ENCODE assay signal across 8 cellular contexts in genomic region chr6:125974214-125974866, GRCh38. TPM values are rescaled to one million over a fixed set of nuclear protein-coding genes. Genes with fewer than 3 reads are reported as not detected.
DNase-seq lines count a peak whose midpoint lies in the region; ATAC-seq and TF ChIP-seq lines count a peak whose summit lies in the region.

No MANE protein-coding gene starts in this region.

- ATAC-seq in GM18505 (IDR thresholded peaks at IDR 0.05; ENCODE audit: unreplicated experiment) (peak; percentile 87), HG03025 (IDR thresholded peaks at IDR 0.05; ENCODE audit: low FRiP score, unreplicated experiment) (peak; percentile 47), left colon (peak; percentile 50)

- no peaks in the 10 kb centered on the region for H3K9me3 Mint-ChIP-seq in MCF 10A (ENCODE audit: unreplicated experiment)

- no peaks in the 10 kb centered on the region for H3K27me3 Mint-ChIP-seq in MCF 10A (ENCODE audit: insufficient read depth, unreplicated experiment)

- peak; percentile 44 for TF ChIP-seq CTCF in MCF 10A (IDR thresholded peaks at IDR 0.05; ENCODE audit: unreplicated experiment)

- H3K4me1 Mint-ChIP-seq in MCF 10A (ENCODE audit: insufficient read depth, unreplicated experiment): peaks cover 5% of the 10 kb centered on the region

- BruUV-seq in MCF 10A (replicated peaks; lab: Mats Ljungman, UMichigan): no TSS peak

- peaks cover 14% of the 10 kb centered on the region for H3K36me3 Mint-ChIP-seq in MCF 10A (ENCODE audit: insufficient read depth, unreplicated experiment)

- H3K4me3 Mint-ChIP-seq in MCF 10A (ENCODE audit: unreplicated experiment): no peak overlapping the region

- no peak for TF ChIP-seq POLR2A in GM18505 (IDR thresholded peaks at IDR 0.05; ENCODE audit: borderline replicate concordance, extremely low read depth, insufficient read depth, insufficient read length)

- no peak overlapping the region for H3K27ac Mint-ChIP-seq in MCF 10A (ENCODE audit: low read depth, unreplicated experiment)

- CTCF ChIA-PET in MCF 10A (lab: Yijun Ruan, JAX): interaction anchor here (0.6 to 4.8 kb wide), 39 partner anchors 9 to 694 kb away, joined by 3 to 57 read pairs (median 5); partner anchors contain the start of genes HINT3, NCOA7 and TRMT11

- peak; percentile 49 for DNase-seq in Ammon's horn (ENCODE audit: low spot score)
- peak; percentile 32 for DNase-seq in NCI-H446 treated with DMSO at 0.1 percent for 48 hours (lab: John Stamatoyannopoulos, UW)
- DNase-seq in MCF 10A (ENCODE audit: unreplicated experiment): peak; percentile 66
- DNase-seq in left colon: no peak
- no peak for DNase-seq in iPS-NIHi7 (ENCODE audit: extremely low spot score)
- no peak for DNase-seq in activated CD4-positive, alpha-beta T cell treated with anti-CD3 and anti-CD28 coated beads for 1 hour

- POLR2A ChIA-PET in MCF 10A (lab: Yijun Ruan, JAX): interaction anchor here (0.6 to 3.4 kb wide), 10 partner anchors 12 to 196 kb away, joined by 3 to 15 read pairs (median 4); partner anchors contain the start of genes NCOA7 and TRMT11

- intact Hi-C loops in MCF 10A (cut with micrococcal nuclease): loop anchor here (1.0 to 5.0 kb wide), 4 partner anchors 86 to 660 kb away; no protein-coding TSS in a partner anchor
- intact Hi-C loops in left colon (cut with DNase I, micrococcal nuclease): loop anchor here in 1 of 2 donors (10.0 kb wide), 1 partner anchor 670 kb away; the partner anchor contains the start of gene HDDC2

RNA-seq across cellular contexts. Expression of gene TRMT11, which starts 12.0 kb away (rescaled TPM):
- 28.8 and 32.5 TPM in 2 replicates for total RNA-seq in MCF 10A (2022)
- 10 to 100 TPM; 15.9 to 17.2 TPM for total RNA-seq in left colon

RNA-seq across cellular contexts. Expression of gene HINT3, which starts 17.8 kb away (rescaled TPM):
- total RNA-seq in MCF 10A (2022): 17.9 and 20.2 TPM in 2 replicates
- total RNA-seq in left colon: 10 to 100 TPM; 24.7 to 25.7 TPM

Comparison
In these comparisons a context has a peak if more than half of its experiments do, and no peak if none do; other contexts are left out.
1. DNase-seq: peak in Ammon's horn (single experiment), NCI-H446 treated with DMSO at 0.1 percent for 48 hours (single experiment) and MCF 10A (single experiment); none in left colon (0 of 2), iPS-NIHi7 (single experiment) and activated CD4-positive, alpha-beta T cell treated with anti-CD3 and anti-CD28 coated beads for 1 hour (single experiment).
2. Peak in every context shown above with its lines, with median percentiles within 50 percentile points of each other: ATAC-seq.